8 cellular contexts compared by ENCODE assay signal in genomic region chr2:8539743-8540551, GRCh38.
DNase-seq lines count a peak whose midpoint lies in the region; ATAC-seq, FAIRE-seq and TF ChIP-seq lines count a peak whose summit lies in the region.

No MANE protein-coding gene starts in this region.

- peaks cover 84 to 88% of the 10 kb centered on the region in 2 donors for H3K4me1 Mint-ChIP-seq in natural killer cell

- intact Hi-C loops in natural killer cell (cut with micrococcal nuclease), result loop anchor here (5.0 to 10.0 kb wide), 4 partner anchors 85 to 238 kb away; partner anchors contain the start of gene ID2

- H3K4me3 Mint-ChIP-seq in natural killer cell, result peak overlapping the region; percentile 33

- no peak for FAIRE-seq in HTR-8/SVneo (lab: Jason Lieb, UNC)

- H3K4me3 ChIP-seq in choroid plexus epithelial cell (ENCODE audit: low read depth, low read length), result no peak overlapping the region

- H3K27ac Mint-ChIP-seq in natural killer cell, result peak overlapping the region; percentile 68 to 99

- DNase-seq in COR-L47 (lab: John Stamatoyannopoulos, UW) (peak; percentile 21), MV-4-11 (lab: John Stamatoyannopoulos, UW) (peak; percentile 60), choroid plexus epithelial cell (ENCODE audit: low read depth) (no peak), natural killer cell (no peak), HTR-8/SVneo (ENCODE audit: insufficient read length, low spot score) (no peak), occipital lobe (lab: John Stamatoyannopoulos, UW) (no peak)

- TF ChIP-seq CTCF in choroid plexus epithelial cell (conservative IDR thresholded peaks at IDR 0.05; ENCODE audit: low read depth, low read length) (peak; percentile 2), natural killer cell (IDR thresholded peaks at IDR 0.05) (no peak)

- ATAC-seq in natural killer cell (no peak), HG02623 (IDR thresholded peaks at IDR 0.05; ENCODE audit: unreplicated experiment) (no peak), HG02938 (IDR thresholded peaks at IDR 0.05; ENCODE audit: unreplicated experiment) (no peak)

- no peaks in the 10 kb centered on the region for H3K27me3 Mint-ChIP-seq in natural killer cell (ENCODE audit: low read depth in 2 of 2)

- H3K36me3 Mint-ChIP-seq in natural killer cell, result no peaks in the 10 kb centered on the region

- no peaks in the 10 kb centered on the region for H3K9me3 Mint-ChIP-seq in natural killer cell

Comparison
In these comparisons a context has a peak if more than half of its experiments do, and no peak if none do; other contexts are left out.
1. DNase-seq: peak in COR-L47 (single experiment) and MV-4-11 (single experiment); none in choroid plexus epithelial cell (single experiment), natural killer cell (single experiment), HTR-8/SVneo (single experiment) and occipital lobe (single experiment).